In genomic region chr2:15700610-15701325, GRCh38 we compare ENCODE assay signal across 23 cellular contexts.
DNase-seq lines count a peak whose midpoint lies in the region; ATAC-seq, FAIRE-seq and TF ChIP-seq lines count a peak whose summit lies in the region.
"Had no signal": no experiment of that assay in that cellular context is flagged by ENCODE, and none has a peak within 500 bp of the region (broad histone marks: within the 10 kb centered on the region; RNA-seq: fewer than 3 reads in every experiment).

No MANE protein-coding gene starts in this region.

- no peak overlapping the region for H3K56ac ChIP-seq in H1 (replicated peaks; ENCODE audit: insufficient read length, low read depth, low read length)

- no peaks in the 10 kb centered on the region; the same call in 1 of the 2 replicates for H3K23me2 ChIP-seq in H1 (ENCODE audit: low read depth, low read length)

- DNase-seq in A549 (ENCODE audit: low read depth in 1 of 2, low spot score in 1 of 2) (no peak), H1 (ENCODE audit: low read depth in 1 of 2, low spot score in 2 of 2) (no peak), mucosa of descending colon (no peak), urothelium cell line (ENCODE audit: low spot score) (no peak), Caco-2 (no peak), NCI-H345 (lab: John Stamatoyannopoulos, UW) (no peak)
- DNase-seq: ACHN; BE2C; C1 segment of cervical spinal cord; Calu3; CD4-positive, alpha-beta memory T cell; CD4-positive, CD25-positive, alpha-beta regulatory T cell; CD8-positive, alpha-beta memory T cell; COR-L47; DMS79 treated with DMSO at 0.1 percent for 48 hours; GF-D8 had no signal

- no peak for TF ChIP-seq RAD21 in A549 (conservative IDR thresholded peaks at IDR 0.05 in 1 of 2, IDR thresholded peaks at IDR 0.05 in 1 of 2)
- no peak for TF ChIP-seq RAD21 in H1 (IDR thresholded peaks at IDR 0.05 in 1 of 2, conservative IDR thresholded peaks at IDR 0.05 in 1 of 2; ENCODE audit: low read depth in 2 of 2, low read length in 2 of 2)

- H2BK15ac ChIP-seq in H1 (ENCODE audit: low read length), result no peak overlapping the region

- H4K20me1 ChIP-seq in H1 (replicated peaks in 1 of 2; ENCODE audit: control insufficient read depth in 1 of 2, insufficient read depth in 2 of 2, low read length in 2 of 2), result no peaks in the 10 kb centered on the region
- H4K20me1 ChIP-seq: BLaER1 had no signal

- no peaks in the 10 kb centered on the region for H3K9me3 Mint-ChIP-seq in Caco-2 (ENCODE audit: unreplicated experiment)
- H3K9me3 Mint-ChIP-seq: CD4-positive, alpha-beta memory T cell had no signal

- H3K4me3 Mint-ChIP-seq in Caco-2 (ENCODE audit: unreplicated experiment), result no peak overlapping the region
- H3K4me3 Mint-ChIP-seq: CD14-positive monocyte; CD4-positive, alpha-beta memory T cell; CD4-positive, CD25-positive, alpha-beta regulatory T cell; CD8-positive, alpha-beta memory T cell had no signal

- no peak overlapping the region for H2BK120ac ChIP-seq in H1 (replicated peaks; ENCODE audit: low read depth, low read length)

- H2AFZ ChIP-seq in H1 (ENCODE audit: low read length), result 0 out of 2 replicates have a peak overlapping the region, but pooled peaks have one; percentile 13

- H3K4me3 ChIP-seq in A549 (no peak overlapping the region), H1 (ENCODE audit: extremely low read depth in 1 of 4, insufficient read depth in 2 of 4, low read depth in 3 of 4, low read length in 4 of 4) (no peak overlapping the region), mucosa of descending colon (no peak overlapping the region), Caco-2 (ENCODE audit: low read depth, low read length) (no peak overlapping the region)
- H3K4me3 ChIP-seq: BLaER1 had no signal

- H3K27me3 Mint-ChIP-seq in Caco-2 (ENCODE audit: insufficient read depth, unreplicated experiment), result no peaks in the 10 kb centered on the region
- H3K27me3 Mint-ChIP-seq: CD4-positive, alpha-beta memory T cell; CD4-positive, CD25-positive, alpha-beta regulatory T cell had no signal

- ATAC-seq in A549 (no peak), mucosa of descending colon (peak; percentile 67)

- H3K36me3 ChIP-seq in H1 (ENCODE audit: control insufficient read depth in 2 of 4, insufficient read depth in 4 of 4, low read length in 3 of 4) (no peaks in the 10 kb centered on the region), mucosa of descending colon (ENCODE audit: low read depth) (no peaks in the 10 kb centered on the region), Caco-2 (ENCODE audit: control insufficient read depth, insufficient read depth, low read length) (no peaks in the 10 kb centered on the region)
- H3K36me3 ChIP-seq: BE2C, BLaER1 had no signal

- H2AK5ac ChIP-seq in H1 (ENCODE audit: low read depth, low read length), result no peak overlapping the region

- H4K5ac ChIP-seq in H1 (ENCODE audit: insufficient read length, low read depth, low read length), result no peak overlapping the region

- no peak overlapping the region for H4K91ac ChIP-seq in H1 (replicated peaks; ENCODE audit: insufficient read length, low read length)

- FAIRE-seq in A549 (lab: Jason Lieb, UNC), result peak; percentile 56
- no peak for FAIRE-seq in H1 (lab: Jason Lieb, UNC)
- no peak for FAIRE-seq in urothelium cell line (lab: Jason Lieb, UNC)
- FAIRE-seq: D721Med, G401.6, GM12891, GM19239 had no signal

- peaks cover 5% of the 10 kb centered on the region for H3K36me3 Mint-ChIP-seq in Caco-2 (ENCODE audit: insufficient read depth, unreplicated experiment)
- H3K36me3 Mint-ChIP-seq: CD14-positive monocyte; CD4-positive, alpha-beta memory T cell; CD4-positive, CD25-positive, alpha-beta regulatory T cell; CD8-positive, alpha-beta memory T cell had no signal

- no peak overlapping the region for H3K27ac Mint-ChIP-seq in Caco-2 (ENCODE audit: unreplicated experiment)
- H3K27ac Mint-ChIP-seq: CD14-positive monocyte; CD4-positive, alpha-beta memory T cell; CD4-positive, CD25-positive, alpha-beta regulatory T cell; CD8-positive, alpha-beta memory T cell had no signal

- H3K9me3 ChIP-seq in A549 (no peaks in the 10 kb centered on the region), H1 (ENCODE audit: insufficient read depth in 2 of 2, low read depth in 1 of 2, low read length in 1 of 2) (no peaks in the 10 kb centered on the region), mucosa of descending colon (no peaks in the 10 kb centered on the region), Caco-2 (no peaks in the 10 kb centered on the region)
- H3K9me3 ChIP-seq: BE2C, BLaER1 had no signal

- WGBS in A549 (ENCODE audit: missing lambda C conversion rate), result 64% methylated on average over 7 of the region's 7 CpGs
- 75% methylated on average over 7 of the region's 7 CpGs; no CpG with 5 or more reads in 1 of the 2 experiments for WGBS in H1 (ENCODE audit: extremely low coverage in 1 of 2, insufficient coverage in 1 of 2, insufficient read length in 1 of 2, insufficient replicate concordance in 2 of 2, low coverage in 1 of 2, low lambda C conversion rate in 2 of 2, missing lambda C conversion rate in 1 of 2), 2 experiments

- no peaks in the 10 kb centered on the region for H3K27me3 ChIP-seq in H1 (replicated peaks in 1 of 4; ENCODE audit: control insufficient read depth in 3 of 4, extremely low read depth in 1 of 4, insufficient read depth in 3 of 4, low read length in 3 of 4)
- H3K27me3 ChIP-seq in Caco-2 (replicated peaks; ENCODE audit: control insufficient read depth, insufficient read depth, low read length), result no peaks in the 10 kb centered on the region
- H3K27me3 ChIP-seq: BE2C, BLaER1 had no signal

- H3K4me1 Mint-ChIP-seq in Caco-2 (ENCODE audit: low read depth, unreplicated experiment), result no peaks in the 10 kb centered on the region
- H3K4me1 Mint-ChIP-seq: CD14-positive monocyte; CD4-positive, alpha-beta memory T cell; CD4-positive, CD25-positive, alpha-beta regulatory T cell; CD8-positive, alpha-beta memory T cell had no signal

- H2BK5ac ChIP-seq in H1 (ENCODE audit: low read depth, low read length), result no peak overlapping the region

- no peak overlapping the region for H3K18ac ChIP-seq in H1 (ENCODE audit: extremely low read depth, low read length)

- no peak overlapping the region for H3K9ac ChIP-seq in H1 (replicated peaks in 1 of 4; ENCODE audit: extremely low read depth in 1 of 4, low read depth in 3 of 4, low read length in 3 of 4)
- H3K9ac ChIP-seq: BLaER1 had no signal

- no peak overlapping the region for H3K23ac ChIP-seq in H1 (ENCODE audit: insufficient read length)

- no TSS peak for BruUV-seq in Caco-2 (replicated peaks; lab: Mats Ljungman, UMichigan)

- no peak overlapping the region for H2BK12ac ChIP-seq in H1 (ENCODE audit: low read depth, low read length)

- H3K27ac ChIP-seq in A549 (no peak overlapping the region), H1 (ENCODE audit: low read depth, low read length) (no peak overlapping the region)
- H3K27ac ChIP-seq: 22Rv1, BLaER1 had no signal

- H4K8ac ChIP-seq in H1 (ENCODE audit: extremely low read depth, insufficient read depth, low read length), result no peak overlapping the region

- H3K79me1 ChIP-seq in H1 (ENCODE audit: low read depth, low read length), result no peaks in the 10 kb centered on the region

- H2BK20ac ChIP-seq in H1 (ENCODE audit: low read length), result no peak overlapping the region

- H3K4me1 ChIP-seq in A549 (no peaks in the 10 kb centered on the region), H1 (replicated peaks in 1 of 4; ENCODE audit: control insufficient read depth in 3 of 4, insufficient read depth in 4 of 4, low read length in 3 of 4) (no peaks in the 10 kb centered on the region; a peak in 1 of 7 replicates), mucosa of descending colon (ENCODE audit: low read depth) (peaks cover 10% of the 10 kb centered on the region), Caco-2 (no peaks in the 10 kb centered on the region)
- H3K4me1 ChIP-seq: BE2C, BLaER1 had no signal

- CTCF ChIA-PET in A549 (lab: Yijun Ruan, JAX), result no interaction called here
- CTCF ChIA-PET in H1 (lab: Charles Lee; ENCODE audit: partially characterized antibody), result interaction anchor here (1.0 to 1.6 kb wide), 2 partner anchors 16 kb away, joined by 3 to 4 read pairs; no protein-coding TSS in a partner anchor
- CTCF ChIA-PET in Caco-2 (lab: Charles Lee), result no interaction called here

- POLR2A ChIA-PET in A549 (lab: Yijun Ruan, JAX) (no interaction called here), H1 (lab: Charles Lee; ENCODE audit: partially characterized antibody) (no interaction called here), Caco-2 (lab: Charles Lee) (no interaction called here)

- H3K4ac ChIP-seq in H1 (replicated peaks; ENCODE audit: insufficient read length, low read depth, low read length), result no peak overlapping the region

- no peak for TF ChIP-seq POLR2A in A549 (IDR thresholded peaks at IDR 0.05; ENCODE audit: low read length)
- TF ChIP-seq POLR2A in H1 (IDR thresholded peaks at IDR 0.05; ENCODE audit: control extremely low read depth in 1 of 2, low read depth in 2 of 2, low read length in 2 of 2), result no peak

- TF ChIP-seq CTCF in A549 (IDR thresholded peaks at IDR 0.05), result no peak
- no peak for TF ChIP-seq CTCF in H1 (IDR thresholded peaks at IDR 0.05; ENCODE audit: control extremely low read depth in 1 of 3, insufficient read depth in 1 of 3, low read depth in 1 of 3, low read length in 3 of 3)
- no peak for TF ChIP-seq CTCF in mucosa of descending colon (IDR thresholded peaks at IDR 0.05)
- TF ChIP-seq CTCF in Caco-2 (IDR thresholded peaks at IDR 0.05; ENCODE audit: insufficient read depth in 1 of 2, low read depth in 1 of 2, low read length in 1 of 2, severe bottlenecking in 1 of 2, unreplicated experiment in 1 of 2), result no peak

- H3K4me2 ChIP-seq in A549 (no peak overlapping the region), H1 (ENCODE audit: insufficient read depth in 1 of 2, low read depth in 2 of 2, low read length in 2 of 2) (no peak overlapping the region)
- H3K4me2 ChIP-seq: BLaER1 had no signal

- intact Hi-C loops in mucosa of descending colon (cut with DNase I, micrococcal nuclease) (no loop called here), Caco-2 (cut with micrococcal nuclease; ENCODE audit: unreplicated experiment) (no loop called here)

- H3K14ac ChIP-seq in H1 (ENCODE audit: insufficient read length), result no peak overlapping the region

- no peaks in the 10 kb centered on the region for H3K79me2 ChIP-seq in H1 (ENCODE audit: control insufficient read depth in 1 of 2, insufficient read depth in 2 of 2, low read length in 2 of 2)

- TF ChIP-seq EP300 in A549 (IDR thresholded peaks at IDR 0.05), result no peak
- no peak for TF ChIP-seq EP300 in H1 (IDR thresholded peaks at IDR 0.05; ENCODE audit: borderline replicate concordance in 1 of 2, low read depth in 2 of 2, low read length in 2 of 2)

TF ChIP-seq in A549, 52 proteins besides CTCF, POLR2A, EP300 and RAD21:
- TF ChIP-seq MAFK (IDR thresholded peaks at IDR 0.05; ENCODE audit: partially characterized antibody), result peak; percentile 23
- no peak for TF ChIP-seq CHD2 (IDR thresholded peaks at IDR 0.05; ENCODE audit: low read length, partially characterized antibody)

TF ChIP-seq in H1, 55 proteins besides CTCF, POLR2A, EP300 and RAD21 (continues in another document):
- no peak for TF ChIP-seq RNF2 (IDR thresholded peaks at IDR 0.05; ENCODE audit: borderline replicate concordance, low read depth, low read length, missing control alignments, poor library complexity, severe bottlenecking)
- TF ChIP-seq SP1 (IDR thresholded peaks at IDR 0.05; ENCODE audit: low read depth, low read length), result no peak
- no peak for TF ChIP-seq JUND (IDR thresholded peaks at IDR 0.05; ENCODE audit: low read length)
- no peak for TF ChIP-seq BCL11A (IDR thresholded peaks at IDR 0.05; ENCODE audit: low read depth in 2 of 2, low read length in 2 of 2)
- TF ChIP-seq GABPA (IDR thresholded peaks at IDR 0.05; ENCODE audit: borderline replicate concordance, insufficient read depth, low read length), result no peak

Comparison
In these comparisons a context has a peak if more than half of its experiments do, and no peak if none do; other contexts are left out.
1. Of the 18 proteins assayed by ChIP-seq in both H1 and A549: peak only in H1: none; only in A549: MAFK; in both: none; in neither: 17.